Comparison of ENCODE assay signal across 8 cellular contexts in the genomic region with DNA sequence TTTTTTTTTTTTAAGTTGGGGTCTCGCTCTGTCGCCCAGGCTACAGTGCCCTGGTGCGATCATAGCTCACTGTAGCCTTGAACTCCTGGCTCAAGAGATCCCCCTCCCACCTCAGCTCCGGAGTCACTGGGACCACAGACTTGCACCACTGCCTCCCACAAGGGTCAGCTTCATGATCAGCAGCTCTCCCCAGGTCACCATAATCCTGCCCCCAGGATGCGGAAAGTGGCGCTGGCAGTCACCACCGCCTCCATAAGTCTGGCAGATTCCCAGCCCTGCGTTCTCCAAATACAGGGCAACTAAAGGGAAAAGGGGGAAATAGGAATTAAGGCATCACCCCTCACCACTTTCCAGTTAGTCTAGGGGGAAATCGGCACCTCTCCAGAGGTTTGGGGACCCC. TPM values are rescaled to one million over a fixed set of nuclear protein-coding genes. Genes with fewer than 3 reads are reported as not detected.
DNase-seq lines count a peak whose midpoint lies in the region; ATAC-seq and TF ChIP-seq lines count a peak whose summit lies in the region.

No MANE protein-coding gene starts in this region.

- H3K27me3 ChIP-seq in right lobe of liver: no peaks in the 10 kb centered on the region
- no peaks in the 10 kb centered on the region for H3K27me3 ChIP-seq in testis
- no peaks in the 10 kb centered on the region for H3K27me3 ChIP-seq in BE2C

- H3K27ac ChIP-seq in right lobe of liver (peak overlapping the region in 2 of 3 donors; percentile 55 to 69), testis (peak overlapping the region; percentile 85 to 93)

- intact Hi-C loops in activated CD4-positive, alpha-beta T cell treated with anti-CD3 and anti-CD28 coated beads for 36 hours (cut with DNase I, micrococcal nuclease): loop anchor here in 1 of 2 experiments (5.0 to 10.0 kb wide), 2 partner anchors 106 to 1933 kb away; partner anchors contain the start of gene KANSL3
- intact Hi-C loops in right lobe of liver (cut with DNase I): no loop called here
- intact Hi-C loops in testis (cut with DNase I; ENCODE audit: low total_unique reads): no loop called here

- H3K36me3 ChIP-seq in right lobe of liver: no peaks in the 10 kb centered on the region
- H3K36me3 ChIP-seq in testis (ENCODE audit: low read depth, missing control alignments): no peaks in the 10 kb centered on the region
- no peaks in the 10 kb centered on the region for H3K36me3 ChIP-seq in BE2C

- no peaks in the 10 kb centered on the region for H3K27me3 Mint-ChIP-seq in activated CD4-positive, alpha-beta T cell treated with anti-CD3 and anti-CD28 coated beads for 36 hours
- H3K27me3 Mint-ChIP-seq in activated naive CD8-positive, alpha-beta T cell treated with anti-CD3 and anti-CD28 coated beads, Interleukin-2, amount 50 U/mL, for 24 hours: peaks cover 2% of the 10 kb centered on the region

- peak overlapping the region; percentile 98 for H3K27ac Mint-ChIP-seq in activated CD4-positive, alpha-beta T cell treated with anti-CD3 and anti-CD28 coated beads for 36 hours
- peak overlapping the region; percentile 77 for H3K27ac Mint-ChIP-seq in activated naive CD8-positive, alpha-beta T cell treated with anti-CD3 and anti-CD28 coated beads, Interleukin-2, amount 50 U/mL, for 24 hours

- no peak overlapping the region for H3K4me3 ChIP-seq in right lobe of liver
- H3K4me3 ChIP-seq in testis: no peak overlapping the region
- no peak overlapping the region for H3K4me3 ChIP-seq in BE2C (ENCODE audit: low read depth, low read length)

- POLR2A ChIA-PET in activated CD4-positive, alpha-beta T cell treated with anti-CD3 and anti-CD28 coated beads for 36 hours (lab: Charles Lee): interaction anchor here (0.6 to 6.2 kb wide), 4 partner anchors 8 to 428 kb away, joined by 3 to 144 read pairs (median 3); partner anchors contain the start of genes ARID5A, ITPRIPL1 and KANSL3

- H3K36me3 Mint-ChIP-seq in activated CD4-positive, alpha-beta T cell treated with anti-CD3 and anti-CD28 coated beads for 36 hours (ENCODE audit: low read depth): no peaks in the 10 kb centered on the region
- H3K36me3 Mint-ChIP-seq in activated naive CD8-positive, alpha-beta T cell treated with anti-CD3 and anti-CD28 coated beads, Interleukin-2, amount 50 U/mL, for 24 hours (ENCODE audit: low read depth): no peaks in the 10 kb centered on the region

- DNase-seq in activated CD4-positive, alpha-beta T cell treated with anti-CD3 and anti-CD28 coated beads for 36 hours: peak; percentile 7
- DNase-seq in activated CD4-positive, alpha-beta T cell treated with anti-CD3 and anti-CD28 coated beads for 48 hours: no peak
- no peak for DNase-seq in activated naive CD8-positive, alpha-beta T cell treated with anti-CD3 and anti-CD28 coated beads, Interleukin-2, amount 50 U/mL, for 24 hours
- peak in 1 of 3 donors; percentile 15 for DNase-seq in right lobe of liver
- no peak for DNase-seq in testis
- no peak for DNase-seq in effector CD8-positive, alpha-beta T cell (lab: John Stamatoyannopoulos, UW)
- no peak for DNase-seq in BE2C

- ATAC-seq in activated CD4-positive, alpha-beta T cell treated with anti-CD3 and anti-CD28 coated beads for 36 hours: no peak
- ATAC-seq in activated naive CD8-positive, alpha-beta T cell treated with anti-CD3 and anti-CD28 coated beads, Interleukin-2, amount 50 U/mL, for 24 hours: no peak
- ATAC-seq in right lobe of liver (no peak), GM21619 (IDR thresholded peaks at IDR 0.05; ENCODE audit: unreplicated experiment) (no peak)

- H3K4me3 Mint-ChIP-seq in activated CD4-positive, alpha-beta T cell treated with anti-CD3 and anti-CD28 coated beads for 36 hours: peak overlapping the region; percentile 52
- peak overlapping the region; percentile 45 for H3K4me3 Mint-ChIP-seq in activated naive CD8-positive, alpha-beta T cell treated with anti-CD3 and anti-CD28 coated beads, Interleukin-2, amount 50 U/mL, for 24 hours

- no peak for TF ChIP-seq CTCF in right lobe of liver (IDR thresholded peaks at IDR 0.05)
- no peak for TF ChIP-seq CTCF in testis (IDR thresholded peaks at IDR 0.05)
- no peak for TF ChIP-seq CTCF in BE2C (IDR thresholded peaks at IDR 0.05; ENCODE audit: low read depth, low read length)

- H3K9me3 ChIP-seq in right lobe of liver (no peaks in the 10 kb centered on the region), testis (no peaks in the 10 kb centered on the region), BE2C (no peaks in the 10 kb centered on the region)

- peaks cover 84% of the 10 kb centered on the region for H3K4me1 Mint-ChIP-seq in activated CD4-positive, alpha-beta T cell treated with anti-CD3 and anti-CD28 coated beads for 36 hours
- peaks cover 80% of the 10 kb centered on the region for H3K4me1 Mint-ChIP-seq in activated naive CD8-positive, alpha-beta T cell treated with anti-CD3 and anti-CD28 coated beads, Interleukin-2, amount 50 U/mL, for 24 hours

- H3K4me1 ChIP-seq in right lobe of liver: peaks cover 0 to 5% (median 0%) of the 10 kb centered on the region in 4 donors
- peaks cover 51% of the 10 kb centered on the region for H3K4me1 ChIP-seq in testis
- H3K4me1 ChIP-seq in BE2C: no peaks in the 10 kb centered on the region

- no peaks in the 10 kb centered on the region for H3K9me3 Mint-ChIP-seq in activated CD4-positive, alpha-beta T cell treated with anti-CD3 and anti-CD28 coated beads for 36 hours (ENCODE audit: low read depth)
- no peaks in the 10 kb centered on the region for H3K9me3 Mint-ChIP-seq in activated naive CD8-positive, alpha-beta T cell treated with anti-CD3 and anti-CD28 coated beads, Interleukin-2, amount 50 U/mL, for 24 hours

- WGBS in right lobe of liver (ENCODE audit: insufficient coverage, low coverage, low lambda C conversion rate, missing lambda C conversion rate): 81% methylated on average over 3 of the region's 9 CpGs
- 85 to 92% methylated on average over 9 of the region's 9 CpGs for WGBS in testis, 2 donors

- CTCF ChIA-PET in activated CD4-positive, alpha-beta T cell treated with anti-CD3 and anti-CD28 coated beads for 36 hours (lab: Charles Lee): interaction anchor here (0.7 to 2.3 kb wide), 9 partner anchors 9 to 51 kb away, joined by 3 to 8 read pairs (median 3); no protein-coding TSS in a partner anchor

- TF ChIP-seq POLR2A in right lobe of liver (IDR thresholded peaks at IDR 0.05) (no peak), testis (IDR thresholded peaks at IDR 0.05) (no peak)

RNA-seq across cellular contexts. Expression of gene ARID5A, which starts 5.2 kb away (rescaled TPM):
- 100 to 1,000 TPM; 179 to 191 TPM for total RNA-seq in activated CD4-positive, alpha-beta T cell treated with anti-CD3 and anti-CD28 coated beads for 36 hours
- total RNA-seq in right lobe of liver (10 to 100 TPM; 13.2 to 23.1 (median 16.9) TPM), testis (10 to 100 TPM; 31.7 to 33.7 TPM)
- 20.1 TPM for polyA plus RNA-seq in testis (ENCODE audit: insufficient read depth, low read depth, low replicate concordance)
- 0.43 TPM for polyA plus RNA-seq in BE2C (2012; ENCODE audit: insufficient read depth, insufficient read length, low read depth)

RNA-seq across cellular contexts. Expression of gene NEURL3, which starts 26.2 kb away (rescaled TPM):
- under 1 TPM; 0.33 to 0.41 TPM for total RNA-seq in activated CD4-positive, alpha-beta T cell treated with anti-CD3 and anti-CD28 coated beads for 36 hours
- 1 to 10 TPM in 3 of 6 experiments, under 1 TPM in 3; 0.23 to 3.0 (median 1.4) TPM for total RNA-seq in right lobe of liver
- 1 to 10 TPM; 1.3 to 1.7 TPM for total RNA-seq in testis
- polyA plus RNA-seq in testis (ENCODE audit: insufficient read depth, low read depth, low replicate concordance): 0.78 TPM
- not detected for polyA plus RNA-seq in BE2C (2012; ENCODE audit: insufficient read depth, insufficient read length, low read depth)

Comparison
In these comparisons a context has a peak if more than half of its experiments do, and no peak if none do; other contexts are left out.
1. RNA of gene ARID5A, which starts 5.2 kb away (total RNA-seq): 179 to 191 TPM in activated CD4-positive, alpha-beta T cell treated with anti-CD3 and anti-CD28 coated beads for 36 hours; 31.7 to 33.7 TPM in testis and 13.2 to 23.1 TPM in right lobe of liver; every median in the first group is over 4 times any median in the second.